1 cellular context compared by ENCODE assay signal in genomic region chr11:23954730-23955129, GRCh38.
TF ChIP-seq lines count a peak whose summit lies in the region.

No MANE protein-coding gene starts in this region.

TF ChIP-seq in IMR-90, 13 proteins besides CTCF, POLR2A, EP300 and RAD21:
- TF ChIP-seq FOS (IDR thresholded peaks at IDR 0.05; ENCODE audit: low read depth, low read length) (no peak), BHLHE40 (IDR thresholded peaks at IDR 0.05; ENCODE audit: low read depth, low read length) (no peak), NFE2L2 (IDR thresholded peaks at IDR 0.05; ENCODE audit: low read depth, low read length) (no peak), USF2 (IDR thresholded peaks at IDR 0.05; ENCODE audit: low read depth, low read length) (no peak), MAZ (IDR thresholded peaks at IDR 0.05; ENCODE audit: borderline replicate concordance, low read depth, low read length) (no peak), RFX5 (IDR thresholded peaks at IDR 0.05; ENCODE audit: low read depth, low read length) (no peak), MAFK (IDR thresholded peaks at IDR 0.05; ENCODE audit: low read depth, low read length) (no peak), CEBPB (IDR thresholded peaks at IDR 0.05; ENCODE audit: low read depth, low read length) (no peak), ELK1 (IDR thresholded peaks at IDR 0.05; ENCODE audit: borderline replicate concordance, low read depth, low read length) (no peak), CHD1 (IDR thresholded peaks at IDR 0.05; ENCODE audit: low read depth, low read length) (no peak), SMC3 (IDR thresholded peaks at IDR 0.05; ENCODE audit: low read depth, low read length) (no peak), RCOR1 (IDR thresholded peaks at IDR 0.05; ENCODE audit: insufficient replicate concordance, low read length) (no peak), MXI1 (IDR thresholded peaks at IDR 0.05; ENCODE audit: borderline replicate concordance, low read depth, low read length) (no peak)
